ENCODE assay signal across 8 cellular contexts in the genomic region with DNA sequence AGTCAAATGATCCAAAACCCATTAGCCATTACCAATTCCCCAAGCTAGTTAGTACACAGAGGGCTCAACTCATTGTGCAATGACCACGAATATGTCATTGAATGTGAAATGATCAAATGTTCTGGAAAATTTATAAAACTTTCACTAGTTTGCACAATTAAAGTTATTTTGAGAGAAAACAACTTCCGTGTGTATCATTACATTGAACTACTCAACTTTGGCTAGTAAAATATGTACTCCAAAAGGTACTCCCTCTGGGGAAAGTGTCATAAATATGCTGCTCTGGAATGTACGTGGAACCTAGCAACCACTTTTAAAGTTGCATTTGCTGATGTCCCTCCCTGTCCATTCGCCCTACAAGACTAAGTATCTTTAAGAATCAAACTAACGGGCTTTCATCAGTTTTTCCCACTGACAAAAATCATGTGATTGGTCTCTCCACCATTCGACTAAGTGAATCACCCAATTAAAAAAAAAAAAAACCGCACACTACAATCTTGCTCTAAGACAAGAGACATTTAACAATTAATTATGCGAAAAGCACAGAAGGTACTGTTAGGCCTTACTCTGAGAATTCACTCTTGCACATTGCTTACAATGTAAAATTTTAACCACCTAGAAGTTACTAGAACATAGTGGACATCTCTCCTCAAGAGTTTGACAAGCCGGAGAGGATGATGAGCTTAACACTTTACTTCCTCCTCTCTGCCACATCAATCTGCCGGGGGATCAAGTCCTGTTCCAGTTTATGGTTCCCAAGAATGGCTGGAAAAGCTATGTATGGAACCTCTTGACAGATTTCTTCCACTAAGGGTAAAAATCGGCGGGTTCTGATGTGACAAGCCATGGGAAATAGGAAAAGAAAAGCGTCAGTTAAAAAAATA. TPM values are rescaled to one million over a fixed set of nuclear protein-coding genes. Genes with fewer than 3 reads are reported as not detected.
DNase-seq lines count a peak whose midpoint lies in the region; ATAC-seq lines count a peak whose summit lies in the region.

No MANE protein-coding gene starts in this region.

- CTCF ChIA-PET in activated CD4-positive, alpha-beta memory T cell treated with anti-CD3 and anti-CD28 coated beads, Interleukin-2, amount 10 ng/mL, durations not matched to agents 7 days and 5 days (lab: Charles Lee): interaction anchor here (0.7 to 7.9 kb wide), 6 partner anchors 10 to 517 kb away, joined by 3 to 56 read pairs (median 6); no protein-coding TSS in a partner anchor

- no peaks in the 10 kb centered on the region for H3K27me3 Mint-ChIP-seq in activated naive CD4-positive, alpha-beta T cell treated with anti-CD3 and anti-CD28 coated beads, Interleukin-2, amount 50 U/mL, for 24 hours
- no peaks in the 10 kb centered on the region for H3K27me3 Mint-ChIP-seq in activated CD4-positive, alpha-beta memory T cell treated with anti-CD3 and anti-CD28 coated beads, Interleukin-2, amount 10 ng/mL, durations not matched to agents 7 days and 5 days
- H3K27me3 Mint-ChIP-seq in stimulated activated naive B cell treated with anti-CD40 and anti-IgM and Interleukin-4, amounts not matched to agents 10 μg/mL and 1 μg/mL and 100 μg/mL, for 72 hours: no peaks in the 10 kb centered on the region

- peak overlapping the region; percentile 94 for H3K27ac Mint-ChIP-seq in activated naive CD4-positive, alpha-beta T cell treated with anti-CD3 and anti-CD28 coated beads, Interleukin-2, amount 50 U/mL, for 24 hours
- H3K27ac Mint-ChIP-seq in activated CD4-positive, alpha-beta memory T cell treated with anti-CD3 and anti-CD28 coated beads, Interleukin-2, amount 10 ng/mL, durations not matched to agents 7 days and 5 days: peak overlapping the region; percentile 88
- H3K27ac Mint-ChIP-seq in stimulated activated naive B cell treated with anti-CD40 and anti-IgM and Interleukin-4, amounts not matched to agents 10 μg/mL and 1 μg/mL and 100 μg/mL, for 72 hours: peak overlapping the region; percentile 96

- peak overlapping the region; percentile 81 for H3K4me3 ChIP-seq in iPS-11a (ENCODE audit: low read depth, low read length)

- ATAC-seq in stimulated activated naive B cell treated with anti-CD40 and anti-IgM and Interleukin-4, amounts not matched to agents 10 μg/mL and 1 μg/mL and 100 μg/mL, for 72 hours (replicated peaks): no peak
- ATAC-seq in GM18519 (IDR thresholded peaks at IDR 0.05; ENCODE audit: low FRiP score, unreplicated experiment) (no peak), HG02623 (IDR thresholded peaks at IDR 0.05; ENCODE audit: unreplicated experiment) (no peak)

- peaks cover 11% of the 10 kb centered on the region for H3K36me3 Mint-ChIP-seq in activated naive CD4-positive, alpha-beta T cell treated with anti-CD3 and anti-CD28 coated beads, Interleukin-2, amount 50 U/mL, for 24 hours
- H3K36me3 Mint-ChIP-seq in activated CD4-positive, alpha-beta memory T cell treated with anti-CD3 and anti-CD28 coated beads, Interleukin-2, amount 10 ng/mL, durations not matched to agents 7 days and 5 days (ENCODE audit: low read depth): peaks cover 33% of the 10 kb centered on the region
- H3K36me3 Mint-ChIP-seq in stimulated activated naive B cell treated with anti-CD40 and anti-IgM and Interleukin-4, amounts not matched to agents 10 μg/mL and 1 μg/mL and 100 μg/mL, for 72 hours: peaks cover 9 to 11% of the 10 kb centered on the region in 2 donors

- peaks cover 45% of the 10 kb centered on the region for H3K4me1 Mint-ChIP-seq in activated naive CD4-positive, alpha-beta T cell treated with anti-CD3 and anti-CD28 coated beads, Interleukin-2, amount 50 U/mL, for 24 hours
- H3K4me1 Mint-ChIP-seq in activated CD4-positive, alpha-beta memory T cell treated with anti-CD3 and anti-CD28 coated beads, Interleukin-2, amount 10 ng/mL, durations not matched to agents 7 days and 5 days: peaks cover 31% of the 10 kb centered on the region
- H3K4me1 Mint-ChIP-seq in stimulated activated naive B cell treated with anti-CD40 and anti-IgM and Interleukin-4, amounts not matched to agents 10 μg/mL and 1 μg/mL and 100 μg/mL, for 72 hours: peaks cover 16 to 49% of the 10 kb centered on the region in 2 donors

- no peak for DNase-seq in activated naive CD4-positive, alpha-beta T cell treated with anti-CD3 and anti-CD28 coated beads, Interleukin-2, amount 50 U/mL, for 16 hours
- DNase-seq in activated CD4-positive, alpha-beta memory T cell treated with anti-CD3 and anti-CD28 coated beads, Interleukin-2, amount 10 ng/mL, durations not matched to agents 7 days and 5 days: no peak
- DNase-seq in stimulated activated naive B cell treated with anti-CD40 and anti-IgM and Interleukin-4, amounts not matched to agents 10 μg/mL and 1 μg/mL and 100 μg/mL, for 72 hours: no peak
- DNase-seq in NCI-H510A treated with DMSO at 0.1 percent for 48 hours (lab: John Stamatoyannopoulos, UW): no peak

- POLR2A ChIA-PET in activated CD4-positive, alpha-beta memory T cell treated with anti-CD3 and anti-CD28 coated beads, Interleukin-2, amount 10 ng/mL, durations not matched to agents 7 days and 5 days (lab: Charles Lee): interaction anchor here (1.3 to 1.9 kb wide), 5 partner anchors 59 to 223 kb away, joined by 3 to 13 read pairs (median 7); a partner anchor contains a TSS

- no peaks in the 10 kb centered on the region for H3K9me3 Mint-ChIP-seq in activated naive CD4-positive, alpha-beta T cell treated with anti-CD3 and anti-CD28 coated beads, Interleukin-2, amount 50 U/mL, for 24 hours
- H3K9me3 Mint-ChIP-seq in activated CD4-positive, alpha-beta memory T cell treated with anti-CD3 and anti-CD28 coated beads, Interleukin-2, amount 10 ng/mL, durations not matched to agents 7 days and 5 days: no peaks in the 10 kb centered on the region
- H3K9me3 Mint-ChIP-seq in stimulated activated naive B cell treated with anti-CD40 and anti-IgM and Interleukin-4, amounts not matched to agents 10 μg/mL and 1 μg/mL and 100 μg/mL, for 72 hours: no peaks in the 10 kb centered on the region

- H3K4me3 Mint-ChIP-seq in activated naive CD4-positive, alpha-beta T cell treated with anti-CD3 and anti-CD28 coated beads, Interleukin-2, amount 50 U/mL, for 24 hours: peak overlapping the region; percentile 98
- peak overlapping the region; percentile 96 for H3K4me3 Mint-ChIP-seq in activated CD4-positive, alpha-beta memory T cell treated with anti-CD3 and anti-CD28 coated beads, Interleukin-2, amount 10 ng/mL, durations not matched to agents 7 days and 5 days
- H3K4me3 Mint-ChIP-seq in stimulated activated naive B cell treated with anti-CD40 and anti-IgM and Interleukin-4, amounts not matched to agents 10 μg/mL and 1 μg/mL and 100 μg/mL, for 72 hours: peak overlapping the region; percentile 95

RNA-seq across cellular contexts. Expression of a gene that starts 1.1 kb away (rescaled TPM):
- 10 to 100 TPM; 22.5 to 24.6 TPM for total RNA-seq in activated CD4-positive, alpha-beta memory T cell treated with anti-CD3 and anti-CD28 coated beads, Interleukin-2, amount 10 ng/mL, durations not matched to agents 7 days and 5 days

RNA-seq across cellular contexts. Expression of a gene that starts 38.1 kb away (rescaled TPM):
- total RNA-seq in activated CD4-positive, alpha-beta memory T cell treated with anti-CD3 and anti-CD28 coated beads, Interleukin-2, amount 10 ng/mL, durations not matched to agents 7 days and 5 days: not detected
